3 cellular contexts compared by ENCODE assay signal in the genomic region with DNA sequence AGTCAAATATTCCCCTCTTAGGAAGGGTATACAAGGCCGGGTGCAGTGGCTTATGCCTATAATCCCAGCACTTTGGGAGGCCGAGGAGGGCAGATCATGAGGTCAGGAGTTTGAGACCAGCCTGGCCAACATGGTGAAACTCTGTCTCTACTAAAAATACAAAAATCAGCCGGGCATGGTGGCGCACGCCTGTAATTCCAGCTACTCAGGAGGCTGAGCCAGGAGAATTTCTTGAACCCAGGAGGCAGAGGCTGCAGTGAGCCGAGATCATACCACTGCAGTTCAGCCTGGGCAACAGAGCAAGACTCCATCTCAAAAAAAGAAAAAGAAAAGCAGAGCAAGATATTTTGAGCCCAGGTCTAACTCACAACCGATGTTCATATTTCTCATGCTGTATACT. TPM values are rescaled to one million over a fixed set of nuclear protein-coding genes. Genes with fewer than 3 reads are reported as not detected.
"Had no signal": no experiment of that assay in that cellular context is flagged by ENCODE, and none has a peak within 500 bp of the region (broad histone marks: within the 10 kb centered on the region; RNA-seq: fewer than 3 reads in every experiment).

No MANE protein-coding gene starts in this region.

RNA-seq across cellular contexts. Expression of a gene that starts 37.5 kb away (rescaled TPM):
- total RNA-seq: HepG2, HT1080, Right ventricle myocardium superior had no signal
- polyA plus RNA-seq: HepG2 had no signal
